1 cellular context compared by ENCODE assay signal in the genomic region with DNA sequence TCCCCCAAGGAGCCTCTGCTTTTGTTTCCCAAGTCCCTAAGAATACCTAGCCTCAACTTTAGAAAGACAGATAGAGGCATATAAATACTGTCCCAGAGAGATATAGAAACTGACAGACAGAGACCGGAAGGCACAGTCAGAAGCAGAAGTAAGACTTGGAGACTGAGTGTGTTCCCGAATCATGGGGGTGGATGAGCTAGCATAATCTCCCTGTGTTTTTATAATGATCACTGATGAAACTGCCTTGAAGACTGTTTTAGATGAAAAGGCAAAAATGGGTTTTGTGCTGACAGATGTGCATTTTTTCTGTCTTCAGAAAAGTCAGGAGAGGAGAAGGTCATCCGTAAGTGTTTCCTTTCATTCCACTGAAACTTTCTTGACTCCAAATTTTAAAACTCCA.
TF ChIP-seq lines count a peak whose summit lies in the region.

No MANE protein-coding gene starts in this region.

TF ChIP-seq in HepG2, 621 proteins besides CTCF, POLR2A, EP300 and RAD21:
- TF ChIP-seq MAFF (IDR thresholded peaks at IDR 0.05; ENCODE audit: low read depth, low read length): peak; percentile 56; the same call in 1 of the 2 replicates
- TF ChIP-seq MAFK (conservative IDR thresholded peaks at IDR 0.05 in 1 of 2, IDR thresholded peaks at IDR 0.05 in 1 of 2; ENCODE audit: low read length in 2 of 2): peak in 1 of 2 experiments; percentile 73; a peak in 2 of 4 replicates
- TF ChIP-seq ATRX (CRISPR knock-in tag; IDR thresholded peaks at IDR 0.05; ENCODE audit: borderline replicate concordance): no peak
